8 cellular contexts compared by ENCODE assay signal in the genomic region with DNA sequence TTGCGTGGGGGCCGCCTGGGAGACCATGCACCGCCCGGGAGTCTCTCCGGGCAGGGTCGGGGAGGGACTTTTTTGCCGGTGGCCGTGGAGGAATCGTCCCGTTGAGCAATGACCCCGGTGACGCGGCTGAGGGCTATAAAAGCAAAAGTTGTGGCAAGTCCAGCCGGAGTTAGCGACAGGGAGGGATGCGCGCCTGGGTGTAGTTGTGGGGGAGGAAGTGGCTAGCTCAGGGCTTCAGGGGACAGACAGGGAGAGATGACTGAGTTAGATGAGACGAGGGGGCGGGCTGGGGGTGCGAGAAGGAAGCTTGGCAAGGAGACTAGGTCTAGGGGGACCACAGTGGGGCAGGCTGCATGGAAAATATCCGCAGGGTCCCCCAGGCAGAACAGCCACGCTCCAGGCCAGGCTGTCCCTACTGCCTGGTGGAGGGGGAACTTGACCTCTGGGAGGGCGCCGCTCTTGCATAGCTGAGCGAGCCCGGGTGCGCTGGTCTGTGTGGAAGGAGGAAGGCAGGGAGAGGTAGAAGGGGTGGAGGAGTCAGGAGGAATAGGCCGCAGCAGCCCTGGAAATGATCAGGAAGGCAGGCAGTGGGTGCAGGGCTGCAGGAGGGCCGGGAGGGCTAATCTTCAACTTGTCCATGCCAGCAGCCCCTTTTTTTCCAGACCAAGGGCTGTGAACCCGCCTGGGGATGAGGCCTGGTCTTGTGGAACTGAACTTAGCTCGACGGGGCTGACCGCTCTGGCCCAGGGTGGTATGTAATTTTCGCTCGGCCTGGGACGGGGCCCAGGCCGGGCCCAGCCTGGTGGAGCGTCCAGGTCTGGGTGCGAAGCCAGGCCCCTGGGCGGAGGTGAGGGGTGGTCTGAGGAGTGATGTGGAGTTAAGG. TPM values are rescaled to one million over a fixed set of nuclear protein-coding genes. Genes with fewer than 3 reads are reported as not detected.
DNase-seq lines count a peak whose midpoint lies in the region; ATAC-seq and TF ChIP-seq lines count a peak whose summit lies in the region.

A gene (plus strand): TSS at position 166 of the 883 bp plus-strand sequence.

- TF ChIP-seq POLR2A in GM15510 (IDR thresholded peaks at IDR 0.05; ENCODE audit: borderline replicate concordance, extremely low read depth, insufficient read length) (peak; percentile 100), body of pancreas (IDR thresholded peaks at IDR 0.05) (no peak)

- 1 to 3% methylated on average over 22 to 39 of the region's 40 CpGs for WGBS in body of pancreas, 2 donors

- TF ChIP-seq CTCF in body of pancreas (IDR thresholded peaks at IDR 0.05) = peak in 1 of 7 experiments; percentile 11

- peak within 1 kb of the TSS; percentile 98 to 100 (median 100) for H3K27ac ChIP-seq in body of pancreas

- no peaks in the 10 kb centered on the region for H3K9me3 ChIP-seq in body of pancreas

- peak within 1 kb of the TSS; percentile 79 to 83 for H3K4me3 ChIP-seq in body of pancreas
- peak within 1 kb of the TSS; percentile 76 for H3K4me3 ChIP-seq in iPS-11a (ENCODE audit: low read depth, low read length)
- H3K4me3 ChIP-seq in skeletal muscle cell (ENCODE audit: low read depth, low read length) = peak within 1 kb of the TSS; percentile 86

- intact Hi-C loops in body of pancreas (cut with DNase I) = no loop called here

- DNase-seq in NCI-H1417 treated with DMSO at 0.1 percent for 48 hours (lab: John Stamatoyannopoulos, UW) (peak; percentile 57), UCSD-AML1 (lab: John Stamatoyannopoulos, UW; ENCODE audit: unreplicated experiment) (peak; percentile 93), body of pancreas (peak; percentile 96 to 98 (median 98)), skeletal muscle cell (ENCODE audit: low read depth) (peak; percentile 88), NCI-H1105 (lab: John Stamatoyannopoulos, UW) (no peak)

- no peaks in the 10 kb centered on the region for H3K36me3 ChIP-seq in body of pancreas (replicated peaks in 1 of 2; ENCODE audit: insufficient read depth in 1 of 2, low read depth in 2 of 2)

- H3K4me1 ChIP-seq in body of pancreas = peaks cover 49% of the 10 kb centered on the region

- no peaks in the 10 kb centered on the region for H3K27me3 ChIP-seq in body of pancreas

- ATAC-seq in body of pancreas (peak; percentile 13), GM18520 (IDR thresholded peaks at IDR 0.05; ENCODE audit: unreplicated experiment) (no peak)

RNA-seq across cellular contexts. Expression of the gene that starts here (rescaled TPM):
- 100 to 1,000 TPM; 376 to 539 TPM for total RNA-seq in body of pancreas
